In the genomic region with DNA sequence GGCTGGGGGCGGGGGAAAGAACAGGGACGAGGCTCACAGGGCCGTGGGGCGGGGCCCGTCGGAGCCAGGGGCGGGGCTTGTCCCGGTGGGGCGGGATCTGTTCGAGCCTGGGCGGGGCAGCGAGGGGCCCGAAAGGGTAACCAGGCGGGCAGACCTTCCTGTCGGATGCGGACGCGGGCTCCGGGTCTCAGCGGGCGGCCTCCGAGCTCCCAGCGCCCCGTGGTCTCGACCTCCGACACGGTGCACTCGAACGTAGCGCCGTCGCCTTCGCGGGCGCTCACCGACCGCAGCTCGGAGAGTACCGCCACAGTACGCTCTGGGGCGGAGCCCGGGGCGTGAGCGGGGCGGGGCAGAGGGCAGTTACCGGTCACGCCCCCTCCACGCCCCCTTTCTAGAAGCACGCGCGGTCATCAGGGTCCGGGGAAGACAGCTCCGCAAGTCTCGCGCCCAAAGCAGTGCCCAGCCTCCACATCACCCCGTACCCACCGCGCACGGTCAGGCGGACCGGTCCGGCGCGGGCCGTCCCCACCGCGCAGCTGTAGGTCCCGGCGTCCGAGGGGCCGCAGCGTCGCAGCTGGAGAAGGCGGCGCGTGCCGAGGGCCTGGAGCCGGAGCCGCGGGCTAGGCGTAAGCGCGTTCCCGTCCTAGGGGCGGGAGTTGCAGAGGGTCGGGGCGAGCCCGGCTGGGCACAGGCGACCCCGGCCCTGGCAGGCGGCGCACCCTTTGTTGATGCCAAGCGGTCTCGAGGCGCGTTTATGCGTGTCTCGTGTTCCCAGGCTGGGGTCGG, we compare ENCODE assay signal across 1 cellular context.
TF ChIP-seq lines count a peak whose summit lies in the region.

No MANE protein-coding gene starts in this region.

TF ChIP-seq in HepG2, 621 proteins besides CTCF, POLR2A, EP300 and RAD21 (continued from another document and continues in another):
- TF ChIP-seq NFRKB (IDR thresholded peaks at IDR 0.05) (no peak), E2F5 (CRISPR knock-in tag; conservative IDR thresholded peaks at IDR 0.05) (peak; percentile 62; the same call in 1 of the 2 replicates), SALL2 (CRISPR knock-in tag; IDR thresholded peaks at IDR 0.05) (no peak; the same call in 1 of the 2 replicates), TRIM24 (CRISPR knock-in tag; IDR thresholded peaks at IDR 0.05) (0 out of 2 replicates have a peak, but pooled peaks have one; percentile 32), MAFG (CRISPR knock-in tag; IDR thresholded peaks at IDR 0.05) (no peak), MEIS2 (CRISPR knock-in tag; IDR thresholded peaks at IDR 0.05) (no peak; the same call in 1 of the 2 replicates), JUND (CRISPR knock-in tag; IDR thresholded peaks at IDR 0.05) (no peak), ZNF329 (CRISPR knock-in tag; IDR thresholded peaks at IDR 0.05; ENCODE audit: low read depth) (peak; percentile 65; the same call in 1 of the 2 replicates), KLF16 (CRISPR knock-in tag; IDR thresholded peaks at IDR 0.05) (peak; percentile 46 to 78; a peak in 1 of 4 replicates), KLF15 (CRISPR knock-in tag; IDR thresholded peaks at IDR 0.05; ENCODE audit: borderline replicate concordance) (peak; percentile 26; the same call in 1 of the 2 replicates), ZSCAN29 (CRISPR knock-in tag; conservative IDR thresholded peaks at IDR 0.05) (no peak), SETDB1 (CRISPR knock-in tag; IDR thresholded peaks at IDR 0.05; ENCODE audit: borderline replicate concordance) (no peak), BORCS8-MEF2B (CRISPR knock-in tag; IDR thresholded peaks at IDR 0.05) (peak; percentile 76), ZBTB2 (CRISPR knock-in tag; IDR thresholded peaks at IDR 0.05; ENCODE audit: low read depth) (no peak; the same call in 1 of the 2 replicates), ZNF337 (CRISPR knock-in tag; IDR thresholded peaks at IDR 0.05; ENCODE audit: borderline replicate concordance, low read depth) (no peak), ZFYVE20 (CRISPR knock-in tag; IDR thresholded peaks at IDR 0.05; ENCODE audit: borderline replicate concordance, low read depth) (0 out of 2 replicates have a peak, but pooled peaks have one; percentile 63), ZFY (CRISPR knock-in tag; IDR thresholded peaks at IDR 0.05) (peak; percentile 63; the same call in 1 of the 2 replicates), ZNF496 (CRISPR knock-in tag; IDR thresholded peaks at IDR 0.05; ENCODE audit: insufficient replicate concordance) (no peak), YEATS4 (CRISPR knock-in tag; IDR thresholded peaks at IDR 0.05; ENCODE audit: borderline replicate concordance) (peak; percentile 67; the same call in 1 of the 2 replicates), ZNF615 (CRISPR knock-in tag; IDR thresholded peaks at IDR 0.05; ENCODE audit: borderline replicate concordance) (no peak), ZNF775 (CRISPR knock-in tag; IDR thresholded peaks at IDR 0.05; ENCODE audit: borderline replicate concordance) (peak; percentile 33; the same call in 1 of the 2 replicates), PAXIP1 (CRISPR knock-in tag; conservative IDR thresholded peaks at IDR 0.05) (peak; percentile 33; the same call in 1 of the 2 replicates), ZNF709 (CRISPR knock-in tag; IDR thresholded peaks at IDR 0.05) (peak; percentile 88), HNRNPH1 (optimal IDR thresholded peaks at IDR 0.05; ENCODE audit: low read depth, low read length) (no peak)
- TF ChIP-seq, protein P1, sequence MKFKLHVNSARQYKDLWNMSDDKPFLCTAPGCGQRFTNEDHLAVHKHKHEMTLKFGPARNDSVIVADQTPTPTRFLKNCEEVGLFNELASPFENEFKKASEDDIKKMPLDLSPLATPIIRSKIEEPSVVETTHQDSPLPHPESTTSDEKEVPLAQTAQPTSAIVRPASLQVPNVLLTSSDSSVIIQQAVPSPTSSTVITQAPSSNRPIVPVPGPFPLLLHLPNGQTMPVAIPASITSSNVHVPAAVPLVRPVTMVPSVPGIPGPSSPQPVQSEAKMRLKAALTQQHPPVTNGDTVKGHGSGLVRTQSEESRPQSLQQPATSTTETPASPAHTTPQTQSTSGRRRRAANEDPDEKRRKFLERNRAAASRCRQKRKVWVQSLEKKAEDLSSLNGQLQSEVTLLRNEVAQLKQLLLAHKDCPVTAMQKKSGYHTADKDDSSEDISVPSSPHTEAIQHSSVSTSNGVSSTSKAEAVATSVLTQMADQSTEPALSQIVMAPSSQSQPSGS (CRISPR knock-in tag; IDR thresholded peaks at IDR 0.05) = 0 out of 2 replicates have a peak, but pooled peaks have one; percentile 18
- TF ChIP-seq, protein P2, sequence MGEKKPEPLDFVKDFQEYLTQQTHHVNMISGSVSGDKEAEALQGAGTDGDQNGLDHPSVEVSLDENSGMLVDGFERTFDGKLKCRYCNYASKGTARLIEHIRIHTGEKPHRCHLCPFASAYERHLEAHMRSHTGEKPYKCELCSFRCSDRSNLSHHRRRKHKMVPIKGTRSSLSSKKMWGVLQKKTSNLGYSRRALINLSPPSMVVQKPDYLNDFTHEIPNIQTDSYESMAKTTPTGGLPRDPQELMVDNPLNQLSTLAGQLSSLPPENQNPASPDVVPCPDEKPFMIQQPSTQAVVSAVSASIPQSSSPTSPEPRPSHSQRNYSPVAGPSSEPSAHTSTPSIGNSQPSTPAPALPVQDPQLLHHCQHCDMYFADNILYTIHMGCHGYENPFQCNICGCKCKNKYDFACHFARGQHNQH (CRISPR knock-in tag; IDR thresholded peaks at IDR 0.05) = peak; percentile 49
- TF ChIP-seq, protein P3, sequence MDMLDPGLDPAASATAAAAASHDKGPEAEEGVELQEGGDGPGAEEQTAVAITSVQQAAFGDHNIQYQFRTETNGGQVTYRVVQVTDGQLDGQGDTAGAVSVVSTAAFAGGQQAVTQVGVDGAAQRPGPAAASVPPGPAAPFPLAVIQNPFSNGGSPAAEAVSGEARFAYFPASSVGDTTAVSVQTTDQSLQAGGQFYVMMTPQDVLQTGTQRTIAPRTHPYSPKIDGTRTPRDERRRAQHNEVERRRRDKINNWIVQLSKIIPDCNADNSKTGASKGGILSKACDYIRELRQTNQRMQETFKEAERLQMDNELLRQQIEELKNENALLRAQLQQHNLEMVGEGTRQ (IDR thresholded peaks at IDR 0.05; ENCODE audit: low read depth, low read length) = no peak
- TF ChIP-seq, protein P3 (CRISPR knock-in tag; IDR thresholded peaks at IDR 0.05; ENCODE audit: borderline replicate concordance) = peak; percentile 54; the same call in 1 of the 2 replicates
- TF ChIP-seq, protein P4, sequence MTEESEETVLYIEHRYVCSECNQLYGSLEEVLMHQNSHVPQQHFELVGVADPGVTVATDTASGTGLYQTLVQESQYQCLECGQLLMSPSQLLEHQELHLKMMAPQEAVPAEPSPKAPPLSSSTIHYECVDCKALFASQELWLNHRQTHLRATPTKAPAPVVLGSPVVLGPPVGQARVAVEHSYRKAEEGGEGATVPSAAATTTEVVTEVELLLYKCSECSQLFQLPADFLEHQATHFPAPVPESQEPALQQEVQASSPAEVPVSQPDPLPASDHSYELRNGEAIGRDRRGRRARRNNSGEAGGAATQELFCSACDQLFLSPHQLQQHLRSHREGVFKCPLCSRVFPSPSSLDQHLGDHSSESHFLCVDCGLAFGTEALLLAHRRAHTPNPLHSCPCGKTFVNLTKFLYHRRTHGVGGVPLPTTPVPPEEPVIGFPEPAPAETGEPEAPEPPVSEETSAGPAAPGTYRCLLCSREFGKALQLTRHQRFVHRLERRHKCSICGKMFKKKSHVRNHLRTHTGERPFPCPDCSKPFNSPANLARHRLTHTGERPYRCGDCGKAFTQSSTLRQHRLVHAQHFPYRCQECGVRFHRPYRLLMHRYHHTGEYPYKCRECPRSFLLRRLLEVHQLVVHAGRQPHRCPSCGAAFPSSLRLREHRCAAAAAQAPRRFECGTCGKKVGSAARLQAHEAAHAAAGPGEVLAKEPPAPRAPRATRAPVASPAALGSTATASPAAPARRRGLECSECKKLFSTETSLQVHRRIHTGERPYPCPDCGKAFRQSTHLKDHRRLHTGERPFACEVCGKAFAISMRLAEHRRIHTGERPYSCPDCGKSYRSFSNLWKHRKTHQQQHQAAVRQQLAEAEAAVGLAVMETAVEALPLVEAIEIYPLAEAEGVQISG (CRISPR knock-in tag; IDR thresholded peaks at IDR 0.05) = peak; percentile 54; the same call in 1 of the 2 replicates
- TF ChIP-seq, protein P5, sequence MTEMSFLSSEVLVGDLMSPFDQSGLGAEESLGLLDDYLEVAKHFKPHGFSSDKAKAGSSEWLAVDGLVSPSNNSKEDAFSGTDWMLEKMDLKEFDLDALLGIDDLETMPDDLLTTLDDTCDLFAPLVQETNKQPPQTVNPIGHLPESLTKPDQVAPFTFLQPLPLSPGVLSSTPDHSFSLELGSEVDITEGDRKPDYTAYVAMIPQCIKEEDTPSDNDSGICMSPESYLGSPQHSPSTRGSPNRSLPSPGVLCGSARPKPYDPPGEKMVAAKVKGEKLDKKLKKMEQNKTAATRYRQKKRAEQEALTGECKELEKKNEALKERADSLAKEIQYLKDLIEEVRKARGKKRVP (CRISPR knock-in tag; IDR thresholded peaks at IDR 0.05) = no peak; a peak in 1 of 4 replicates
- TF ChIP-seq, protein P6, sequence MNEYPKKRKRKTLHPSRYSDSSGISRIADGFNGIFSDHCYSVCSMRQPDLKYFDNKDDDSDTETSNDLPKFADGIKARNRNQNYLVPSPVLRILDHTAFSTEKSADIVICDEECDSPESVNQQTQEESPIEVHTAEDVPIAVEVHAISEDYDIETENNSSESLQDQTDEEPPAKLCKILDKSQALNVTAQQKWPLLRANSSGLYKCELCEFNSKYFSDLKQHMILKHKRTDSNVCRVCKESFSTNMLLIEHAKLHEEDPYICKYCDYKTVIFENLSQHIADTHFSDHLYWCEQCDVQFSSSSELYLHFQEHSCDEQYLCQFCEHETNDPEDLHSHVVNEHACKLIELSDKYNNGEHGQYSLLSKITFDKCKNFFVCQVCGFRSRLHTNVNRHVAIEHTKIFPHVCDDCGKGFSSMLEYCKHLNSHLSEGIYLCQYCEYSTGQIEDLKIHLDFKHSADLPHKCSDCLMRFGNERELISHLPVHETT (CRISPR knock-in tag; conservative IDR thresholded peaks at IDR 0.05) = peak; percentile 48; the same call in 1 of the 2 replicates
- TF ChIP-seq, protein P7, sequence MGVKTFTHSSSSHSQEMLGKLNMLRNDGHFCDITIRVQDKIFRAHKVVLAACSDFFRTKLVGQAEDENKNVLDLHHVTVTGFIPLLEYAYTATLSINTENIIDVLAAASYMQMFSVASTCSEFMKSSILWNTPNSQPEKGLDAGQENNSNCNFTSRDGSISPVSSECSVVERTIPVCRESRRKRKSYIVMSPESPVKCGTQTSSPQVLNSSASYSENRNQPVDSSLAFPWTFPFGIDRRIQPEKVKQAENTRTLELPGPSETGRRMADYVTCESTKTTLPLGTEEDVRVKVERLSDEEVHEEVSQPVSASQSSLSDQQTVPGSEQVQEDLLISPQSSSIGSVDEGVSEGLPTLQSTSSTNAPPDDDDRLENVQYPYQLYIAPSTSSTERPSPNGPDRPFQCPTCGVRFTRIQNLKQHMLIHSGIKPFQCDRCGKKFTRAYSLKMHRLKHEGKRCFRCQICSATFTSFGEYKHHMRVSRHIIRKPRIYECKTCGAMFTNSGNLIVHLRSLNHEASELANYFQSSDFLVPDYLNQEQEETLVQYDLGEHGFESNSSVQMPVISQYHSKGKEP (CRISPR knock-in tag; IDR thresholded peaks at IDR 0.05) = 0 out of 2 replicates have a peak, but pooled peaks have one; percentile 37
